ENCODE assay signal across 24 cellular contexts in genomic region chr15:37528432-37528831, GRCh38.
"Had no signal": no experiment of that assay in that cellular context is flagged by ENCODE, and none has a peak within 500 bp of the region (broad histone marks: within the 10 kb centered on the region; RNA-seq: fewer than 3 reads in every experiment).

No MANE protein-coding gene starts in this region.

- H3K9me3 ChIP-seq: Peyer's patch, SJCRH30 had no signal

- H3K4me1 Mint-ChIP-seq: IgD-negative memory B cell, T-helper 17 cell had no signal

- H3K36me3 ChIP-seq: Peyer's patch, SJCRH30 had no signal

- H3K4me2 ChIP-seq: KMS-11, PC-9 had no signal

- ATAC-seq: K562, Right ventricle myocardium inferior, SK-N-SH treated with all-trans-retinoic acid at 6 μM for 48 hours, T-helper 17 cell had no signal

- H3K27ac Mint-ChIP-seq: IgD-negative memory B cell, T-helper 17 cell had no signal

- H3K4me3 Mint-ChIP-seq: T-helper 17 cell had no signal

- H3K27me3 ChIP-seq: Peyer's patch, SJCRH30 had no signal

- H3K4me1 ChIP-seq: Peyer's patch, SJCRH30 had no signal

- H2AFZ ChIP-seq: PC-9 had no signal

- H3K4me3 ChIP-seq: K562, PC-9, Peyer's patch, SJCRH30 had no signal

- DNase-seq: Kasumi-1, NCI-H1048, NCI-H1105, NCI-H1417 treated with DMSO at 0.1 percent for 48 hours, NCI-H146, NCI-H1694 treated with DMSO at 0.1 percent for 48 hours, NCI-H1930, NCI-H2081, NCI-H2107, NCI-H2227 treated with DMSO at 0.1 percent for 48 hours, NCI-H526 treated with DMSO at 0.1 percent for 48 hours, NCI-H748 treated with DMSO at 0.1 percent for 48 hours, PC-9, Peyer's patch, SHP77 treated with DMSO at 0.1 percent for 48 hours, SJCRH30, T-helper 1 cell, T-helper 17 cell had no signal

- H3K27me3 Mint-ChIP-seq: IgD-negative memory B cell, T-helper 17 cell had no signal

- H3K9ac ChIP-seq: KMS-11 had no signal

- H3K27ac ChIP-seq: HL-60, KMS-11, PC-9, Peyer's patch, SJCRH30 had no signal
